1 cellular context compared by ENCODE assay signal in the genomic region with DNA sequence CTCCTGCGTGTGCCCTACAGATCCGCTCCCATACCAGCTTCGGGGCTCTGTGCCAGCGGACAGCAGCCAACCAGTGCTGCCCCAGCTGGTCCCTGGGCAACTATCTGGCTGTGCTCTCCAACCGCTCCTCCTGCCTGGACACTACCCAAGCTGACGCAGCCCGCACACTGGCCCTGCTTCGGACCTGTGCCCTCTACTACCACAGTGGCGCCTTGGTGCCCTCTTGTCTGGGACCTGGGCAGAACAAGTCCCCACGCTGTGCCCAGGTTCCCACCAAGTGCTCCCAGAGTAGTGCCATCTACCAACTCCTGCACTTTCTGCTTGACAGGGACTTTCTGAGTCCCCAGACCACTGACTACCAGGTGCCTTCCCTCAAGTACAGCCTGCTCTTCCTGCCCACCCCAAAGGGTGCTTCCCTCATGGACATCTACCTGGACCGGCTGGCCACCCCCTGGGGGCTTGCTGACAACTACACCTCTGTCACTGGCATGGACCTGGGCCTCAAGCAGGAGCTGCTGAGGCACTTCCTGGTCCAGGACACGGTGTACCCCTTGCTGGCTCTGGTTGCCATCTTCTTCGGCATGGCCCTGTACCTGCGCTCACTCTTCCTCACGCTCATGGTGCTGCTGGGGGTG.
TF ChIP-seq lines count a peak whose summit lies in the region.

No MANE protein-coding gene starts in this region.

TF ChIP-seq in IMR-90, 13 proteins besides CTCF, POLR2A, EP300 and RAD21:
- TF ChIP-seq MAZ (IDR thresholded peaks at IDR 0.05; ENCODE audit: borderline replicate concordance, low read depth, low read length) (no peak), USF2 (IDR thresholded peaks at IDR 0.05; ENCODE audit: low read depth, low read length) (no peak), RFX5 (IDR thresholded peaks at IDR 0.05; ENCODE audit: low read depth, low read length) (no peak), MXI1 (IDR thresholded peaks at IDR 0.05; ENCODE audit: borderline replicate concordance, low read depth, low read length) (no peak), BHLHE40 (IDR thresholded peaks at IDR 0.05; ENCODE audit: low read depth, low read length) (no peak), ELK1 (IDR thresholded peaks at IDR 0.05; ENCODE audit: borderline replicate concordance, low read depth, low read length) (no peak), RCOR1 (IDR thresholded peaks at IDR 0.05; ENCODE audit: insufficient replicate concordance, low read length) (no peak), FOS (IDR thresholded peaks at IDR 0.05; ENCODE audit: low read depth, low read length) (no peak), SMC3 (IDR thresholded peaks at IDR 0.05; ENCODE audit: low read depth, low read length) (no peak), NFE2L2 (IDR thresholded peaks at IDR 0.05; ENCODE audit: low read depth, low read length) (no peak), CEBPB (IDR thresholded peaks at IDR 0.05; ENCODE audit: low read depth, low read length) (no peak), MAFK (IDR thresholded peaks at IDR 0.05; ENCODE audit: low read depth, low read length) (no peak), CHD1 (IDR thresholded peaks at IDR 0.05; ENCODE audit: low read depth, low read length) (no peak)
